ENCODE assay signal across 20 cellular contexts in the genomic region with DNA sequence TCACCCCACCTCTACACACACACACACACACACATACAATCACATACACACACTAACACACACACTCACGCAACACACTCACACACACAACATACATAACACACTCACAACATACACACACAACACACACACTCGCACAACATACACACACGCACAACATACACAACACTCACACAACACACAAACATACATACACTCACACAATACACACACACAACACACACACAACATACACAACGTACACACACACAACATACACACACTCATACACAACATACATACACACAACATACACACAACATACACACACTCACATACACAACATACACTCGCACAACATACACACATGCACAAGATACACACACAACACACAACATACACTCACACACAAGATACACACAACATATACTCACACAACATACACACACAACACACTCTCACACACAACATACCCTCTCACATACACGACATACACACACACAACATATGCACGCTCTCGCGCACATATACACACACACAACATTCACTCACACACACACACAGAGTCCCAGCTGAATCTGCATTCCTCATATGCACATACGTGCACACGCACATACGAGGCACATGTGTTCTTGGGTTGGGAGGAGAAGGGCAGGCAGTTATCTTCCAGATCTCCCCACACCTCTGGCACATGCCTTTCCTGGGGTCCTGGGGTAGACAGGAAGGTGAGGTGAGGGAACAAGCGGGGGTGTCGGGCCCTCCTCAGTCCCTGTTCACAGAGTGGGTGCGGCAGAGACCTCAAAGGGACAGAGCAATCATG. TPM values are rescaled to one million over a fixed set of nuclear protein-coding genes. Genes with fewer than 3 reads are reported as not detected.
DNase-seq lines count a peak whose midpoint lies in the region; ATAC-seq, FAIRE-seq and TF ChIP-seq lines count a peak whose summit lies in the region.
"Had no signal": no experiment of that assay in that cellular context is flagged by ENCODE, and none has a peak within 500 bp of the region (broad histone marks: within the 10 kb centered on the region; RNA-seq: fewer than 3 reads in every experiment).

No MANE protein-coding gene starts in this region.

- H3K79me2 ChIP-seq in HepG2 (ENCODE audit: insufficient read depth, low read length) (peaks cover 64% of the 10 kb centered on the region), SK-N-SH (ENCODE audit: insufficient read depth) (no peaks in the 10 kb centered on the region)

- no peaks in the 10 kb centered on the region for H3K9me3 ChIP-seq in HepG2 (ENCODE audit: low read length)
- H3K9me3 ChIP-seq in SK-N-SH, result no peaks in the 10 kb centered on the region

- H4K20me1 ChIP-seq in HepG2 (ENCODE audit: insufficient read depth, low read length) (peaks cover 14% of the 10 kb centered on the region), SK-N-SH (ENCODE audit: insufficient read depth) (no peaks in the 10 kb centered on the region)

- H3K27me3 ChIP-seq in HepG2 (ENCODE audit: control insufficient read depth in 1 of 2, insufficient read depth in 2 of 2, low read length in 2 of 2) (peaks cover 0 to 5% of the 10 kb centered on the region in 2 experiments; a peak in 1 of 5 replicates), SK-N-SH (ENCODE audit: insufficient read depth) (peaks cover 61% of the 10 kb centered on the region)

- TF ChIP-seq RAD21 in HepG2 (CRISPR knock-in tag; IDR thresholded peaks at IDR 0.05) (no peak), SK-N-SH (IDR thresholded peaks at IDR 0.05; ENCODE audit: low read length) (no peak)

- H3K4me2 ChIP-seq in HepG2 (ENCODE audit: low read depth, low read length) (peak overlapping the region; percentile 100), SK-N-SH (no peak overlapping the region)

- H3K27ac ChIP-seq in HepG2 (ENCODE audit: extremely low read length, insufficient read depth, low read length), result peak overlapping the region; percentile 98
- H3K27ac ChIP-seq in SK-N-SH (ENCODE audit: low read depth in 2 of 2, low read length in 1 of 2), result no peak overlapping the region
- H3K27ac ChIP-seq: RWPE1 had no signal

- POLR2A ChIA-PET in HepG2 (lab: Yijun Ruan, JAX), result interaction anchor here (0.7 to 5.2 kb wide), 29 partner anchors 9 to 290 kb away, joined by 3 to 77 read pairs (median 8); partner anchors contain the start of genes ACADVL, ASGR1, DLG4 and GABARAP
- POLR2A ChIA-PET in SK-N-SH (lab: Yijun Ruan, JAX), result no interaction called here

- CTCF ChIA-PET in HepG2 (lab: Yijun Ruan, JAX; ENCODE audit: low intra/inter-chr PET ratio, low total read pairs) (no interaction called here), SK-N-SH (lab: Yijun Ruan, JAX) (interaction anchor here (1.3 to 1.5 kb wide), 2 partner anchors 15 to 26 kb away, joined by 3 read pairs; no protein-coding TSS in a partner anchor)

- H3K9ac ChIP-seq in HepG2 (ENCODE audit: insufficient read depth, low read depth, low read length), result peak overlapping the region; percentile 97
- H3K9ac ChIP-seq in SK-N-SH, result no peak overlapping the region

- no TSS peak for BruUV-seq in HepG2 (replicated peaks; lab: Mats Ljungman, UMichigan)

- ATAC-seq in HepG2, result peak; percentile 4

- FAIRE-seq in GM18507 (lab: Jason Lieb, UNC), result peak; percentile 45
- FAIRE-seq in HepG2 (lab: Jason Lieb, UNC), result peak; percentile 87
- FAIRE-seq: D721Med had no signal

- TF ChIP-seq CTCF in NB4 (IDR thresholded peaks at IDR 0.05; ENCODE audit: low read depth, low read length) (no peak), HepG2 (CRISPR knock-in tag; IDR thresholded peaks at IDR 0.05) (no peak), SK-N-SH (IDR thresholded peaks at IDR 0.05) (no peak)

- WGBS in HepG2 (ENCODE audit: low lambda C conversion rate), result 17% methylated on average over 15 of the region's 15 CpGs
- WGBS in SK-N-SH (ENCODE audit: low lambda C conversion rate), result 51% methylated on average over 15 of the region's 15 CpGs

- DNase-seq in GM18507 (ENCODE audit: extremely low spot score, insufficient read length, low read depth), result no peak
- peak; percentile 57 for DNase-seq in NB4 (ENCODE audit: low read depth)
- peak; percentile 15 for DNase-seq in HepG2 (ENCODE audit: low spot score)
- DNase-seq in kidney glomerular epithelial cell (lab: John Stamatoyannopoulos, UW), result no peak
- DNase-seq in SK-N-SH, result no peak
- DNase-seq in NCI-H1930 (lab: John Stamatoyannopoulos, UW), result no peak
- no peak for DNase-seq in effector CD4-positive, alpha-beta T cell
- DNase-seq: CD4-positive, alpha-beta memory T cell; DMS79; NCI-H1417; NCI-H2029; NCI-H2171 treated with DMSO at 0.1 percent for 48 hours; NCI-H510A; NCI-H774 had no signal

- H2AFZ ChIP-seq in HepG2 (ENCODE audit: low read length) (no peak overlapping the region), SK-N-SH (ENCODE audit: low read depth) (no peak overlapping the region)

- no peak for TF ChIP-seq EP300 in HepG2 (IDR thresholded peaks at IDR 0.05; ENCODE audit: low read depth in 2 of 2, low read length in 2 of 2)
- TF ChIP-seq EP300 in HepG2 (CRISPR knock-in tag; IDR thresholded peaks at IDR 0.05; ENCODE audit: borderline replicate concordance), result no peak
- no peak for TF ChIP-seq EP300 in SK-N-SH (IDR thresholded peaks at IDR 0.05; ENCODE audit: borderline replicate concordance in 1 of 2, low read depth in 1 of 2, low read length in 1 of 2)

- H3K4me1 ChIP-seq in HepG2 (ENCODE audit: insufficient read depth, low read length) (peaks cover 86% of the 10 kb centered on the region), SK-N-SH (ENCODE audit: control insufficient read depth in 1 of 2, insufficient read depth in 2 of 2, low read depth in 1 of 2, low read length in 1 of 2) (no peaks in the 10 kb centered on the region)

- H3K36me3 ChIP-seq in HepG2 (replicated peaks in 1 of 2; ENCODE audit: control insufficient read depth in 1 of 2, insufficient read depth in 2 of 2, low read length in 2 of 2) (peaks cover 1 to 19% of the 10 kb centered on the region in 2 experiments; a peak in 3 of 5 replicates), SK-N-SH (replicated peaks in 1 of 2; ENCODE audit: control insufficient read depth in 1 of 2, insufficient read depth in 2 of 2, low read length in 1 of 2) (no peaks in the 10 kb centered on the region)

- H3K4me3 ChIP-seq in NB4 (ENCODE audit: low read depth, low read length) (peak overlapping the region; percentile 35), HepG2 (replicated peaks in 1 of 3; ENCODE audit: insufficient read depth in 1 of 3, low read depth in 2 of 3, low read length in 3 of 3) (peak overlapping the region; percentile 86 to 99 (median 88)), SK-N-SH (ENCODE audit: low read depth in 2 of 2, low read length in 1 of 2) (no peak overlapping the region)

- TF ChIP-seq POLR2A in NB4 (IDR thresholded peaks at IDR 0.05; ENCODE audit: extremely low read depth, insufficient read length) (no peak), HepG2 (IDR thresholded peaks at IDR 0.05; ENCODE audit: insufficient read depth in 1 of 2, low read depth in 2 of 2, low read length in 2 of 2) (peak in 1 of 2 experiments; percentile 33; a peak in 1 of 4 replicates)

- no peaks in the 10 kb centered on the region for H3K9me2 ChIP-seq in SK-N-SH

- H3F3A ChIP-seq in SK-N-SH (replicated peaks; ENCODE audit: insufficient read depth), result no peaks in the 10 kb centered on the region

- in situ Hi-C loops in HepG2 (cut with HindIII; ENCODE audit: extremely low pct_ligation_motif_present, low pct_unique_long_range_greater_than_20kb), result no loop called here

- intact Hi-C loops in HepG2 (cut with micrococcal nuclease; ENCODE audit: unreplicated experiment), result loop anchor here (2.0 kb wide), 1 partner anchor 19 kb away; no protein-coding TSS in a partner anchor

RNA-seq across cellular contexts. Expression of gene ASGR2, which starts 1.1 kb away (rescaled TPM):
- 142 and 320 TPM in 2 replicates for total RNA-seq in HepG2 (2016; rRNA removed; fragmentation: Illumina TruSeq; extraction: Trizol)
- total RNA-seq in HepG2 (2016; cell fraction: cytosol; rRNA removed; fragmentation: Illumina TruSeq; extraction: Trizol; ENCODE audit: low read depth), result 153 and 157 TPM in 2 replicates
- 137 and 326 TPM in 2 replicates for total RNA-seq in HepG2 (2016; cell fraction: insoluble cytoplasmic fraction; rRNA removed; fragmentation: Illumina TruSeq; extraction: Trizol)
- total RNA-seq in HepG2 (2016; cell fraction: membrane; rRNA removed; fragmentation: Illumina TruSeq; extraction: Trizol), result 154 and 165 TPM in 2 replicates
- 251 and 289 TPM in 2 replicates for total RNA-seq in HepG2 (2016; cell fraction: nucleus; rRNA removed; fragmentation: Illumina TruSeq; extraction: Trizol)
- polyA plus RNA-seq in HepG2 (2011; rRNA removed) (754 and 762 TPM in 2 replicates), SK-N-SH (2012; rRNA removed) (not detected in 2 replicates)
- polyA plus RNA-seq in HepG2 (2011; cell fraction: cytosol; rRNA removed), result 620 and 780 TPM in 2 replicates
- polyA plus RNA-seq in HepG2 (2011; cell fraction: nucleus; rRNA removed), result 692 and 800 TPM in 2 replicates
- polyA plus RNA-seq in HepG2 (2012), result 341 and 394 TPM in 2 replicates
- 194 and 207 TPM in 2 replicates for polyA plus RNA-seq in HepG2 (2016; cell fraction: cytosol; fragmentation: Illumina TruSeq; extraction: Trizol; ENCODE audit: low read depth)
- 170 and 186 TPM in 2 replicates for polyA plus RNA-seq in HepG2 (2016; cell fraction: insoluble cytoplasmic fraction; fragmentation: Illumina TruSeq; extraction: Trizol; ENCODE audit: low read depth)
- polyA plus RNA-seq in HepG2 (2016; cell fraction: membrane; fragmentation: Illumina TruSeq; extraction: Trizol; ENCODE audit: low read depth), result 175 and 177 TPM in 2 replicates
- 623 and 667 TPM in 2 replicates for polyA plus RNA-seq in HepG2 (2016; cell fraction: nucleus; fragmentation: Illumina TruSeq; extraction: Trizol; ENCODE audit: insufficient read depth, low read depth)
- polyA minus RNA-seq in HepG2 (2011; rRNA and poly(A)+ RNA removed; ENCODE audit: low replicate concordance), result 371 TPM in 1 of 2 replicates, not detected in the other
- 131 TPM in 2 replicates for polyA minus RNA-seq in HepG2 (2011; cell fraction: cytosol; rRNA and poly(A)+ RNA removed)
- 102 and 109 TPM in 2 replicates for polyA minus RNA-seq in HepG2 (2011; cell fraction: nucleus; rRNA and poly(A)+ RNA removed)
- not detected in 2 replicates for polyA plus RNA-seq in SK-N-SH (2012; cell fraction: cytosol; rRNA removed)
- polyA plus RNA-seq in SK-N-SH (2012; cell fraction: nucleus; rRNA removed), result not detected in 2 replicates
- total RNA-seq: B cell; CD4-positive, alpha-beta memory T cell had no signal
- polyA plus RNA-seq: AG04450; CD4-positive, alpha-beta memory T cell had no signal

RNA-seq across cellular contexts. Expression of gene CLEC10A, which starts 33.4 kb away (rescaled TPM):
- total RNA-seq in HepG2 (2016; rRNA removed; fragmentation: Illumina TruSeq; extraction: Trizol), result not detected in 2 replicates
- total RNA-seq in HepG2 (2016; cell fraction: cytosol; rRNA removed; fragmentation: Illumina TruSeq; extraction: Trizol; ENCODE audit: low read depth), result not detected in 2 replicates
- 0.06 TPM in 1 of 2 replicates, not detected in the other for total RNA-seq in HepG2 (2016; cell fraction: insoluble cytoplasmic fraction; rRNA removed; fragmentation: Illumina TruSeq; extraction: Trizol)
- not detected in 2 replicates for total RNA-seq in HepG2 (2016; cell fraction: membrane; rRNA removed; fragmentation: Illumina TruSeq; extraction: Trizol)
- total RNA-seq in HepG2 (2016; cell fraction: nucleus; rRNA removed; fragmentation: Illumina TruSeq; extraction: Trizol), result 0.19 TPM in 1 of 2 replicates, not detected in the other
- polyA plus RNA-seq in HepG2 (2011; rRNA removed) (0.33 and 0.65 TPM in 2 replicates), SK-N-SH (2012; rRNA removed) (not detected in 2 replicates)
- polyA plus RNA-seq in HepG2 (2011; cell fraction: cytosol; rRNA removed), result 0.08 and 0.14 TPM in 2 replicates
- 1.3 and 2.4 TPM in 2 replicates for polyA plus RNA-seq in HepG2 (2011; cell fraction: nucleus; rRNA removed)
- polyA plus RNA-seq in HepG2 (2012), result 0.35 and 0.48 TPM in 2 replicates
- polyA plus RNA-seq in HepG2 (2016; cell fraction: cytosol; fragmentation: Illumina TruSeq; extraction: Trizol; ENCODE audit: low read depth), result not detected in 2 replicates
- not detected in 2 replicates for polyA plus RNA-seq in HepG2 (2016; cell fraction: insoluble cytoplasmic fraction; fragmentation: Illumina TruSeq; extraction: Trizol; ENCODE audit: low read depth)
- not detected in 2 replicates for polyA plus RNA-seq in HepG2 (2016; cell fraction: membrane; fragmentation: Illumina TruSeq; extraction: Trizol; ENCODE audit: low read depth)
- polyA plus RNA-seq in HepG2 (2016; cell fraction: nucleus; fragmentation: Illumina TruSeq; extraction: Trizol; ENCODE audit: insufficient read depth, low read depth), result 0.68 and 0.90 TPM in 2 replicates
- polyA minus RNA-seq in HepG2 (2011; rRNA and poly(A)+ RNA removed; ENCODE audit: low replicate concordance), result 0.18 TPM in 1 of 2 replicates, not detected in the other
- not detected in 2 replicates for polyA minus RNA-seq in HepG2 (2011; cell fraction: cytosol; rRNA and poly(A)+ RNA removed)
- polyA minus RNA-seq in HepG2 (2011; cell fraction: nucleus; rRNA and poly(A)+ RNA removed), result 0.64 and 1.2 TPM in 2 replicates
- not detected in 2 replicates for polyA plus RNA-seq in SK-N-SH (2012; cell fraction: cytosol; rRNA removed)
- not detected in 2 replicates for polyA plus RNA-seq in SK-N-SH (2012; cell fraction: nucleus; rRNA removed)
- total RNA-seq: B cell, H4 had no signal
- polyA plus RNA-seq: AG04450; CD4-positive, alpha-beta memory T cell; IgD-negative memory B cell had no signal

Comparison
In these comparisons a context has a peak if more than half of its experiments do, and no peak if none do; other contexts are left out.
1. DNase-seq: peak in NB4 (single experiment) and HepG2 (single experiment); none in GM18507 (single experiment), kidney glomerular epithelial cell (single experiment), SK-N-SH (single experiment), NCI-H1930 (0 of 2) and effector CD4-positive, alpha-beta T cell (single experiment).
2. H3K4me3 ChIP-seq: peak in NB4 (single experiment) and HepG2 (3 of 3); none in SK-N-SH (0 of 2).
3. RNA of gene ASGR2, which starts 1.1 kb away (polyA plus RNA-seq): 170 to 800 TPM in HepG2; not detected in SK-N-SH; every median in the first group is over 100 times any median in the second.